Comparison of ENCODE assay signal across 6 cellular contexts in the genomic region with DNA sequence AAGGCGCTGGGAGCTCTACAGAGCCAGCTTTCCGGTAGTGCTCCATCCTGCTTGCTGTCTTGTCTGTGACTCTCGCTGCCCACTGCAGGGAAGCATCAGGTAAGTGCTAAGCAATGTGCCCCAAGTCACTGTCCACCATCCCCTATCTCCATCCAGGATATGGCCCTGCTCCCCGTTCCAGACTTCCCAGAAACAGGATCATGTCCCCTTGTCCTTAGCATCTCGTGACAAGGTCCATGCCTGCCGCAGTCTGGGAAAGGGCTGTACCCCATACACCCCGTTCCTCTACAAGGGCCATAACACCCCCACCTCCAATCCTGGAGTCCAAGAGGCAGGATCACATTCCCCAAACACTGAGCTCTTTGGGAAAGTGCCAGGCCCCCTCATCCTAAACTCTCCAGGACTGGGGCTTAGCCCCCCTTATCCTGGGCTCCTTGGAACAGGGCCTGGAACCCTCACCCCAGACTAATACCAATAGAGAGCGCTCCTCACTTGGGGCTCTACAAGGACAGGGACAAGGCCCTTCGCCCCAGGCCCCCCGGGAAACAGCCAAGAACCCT. TPM values are rescaled to one million over a fixed set of nuclear protein-coding genes. Genes with fewer than 3 reads are reported as not detected.
DNase-seq lines count a peak whose midpoint lies in the region; ATAC-seq lines count a peak whose summit lies in the region.

No MANE protein-coding gene starts in this region.

- peaks cover 12% of the 10 kb centered on the region for H3K4me1 ChIP-seq in ACC112 (ENCODE audit: control insufficient read depth, insufficient read depth, low read length, unreplicated experiment)

- H3K27me3 ChIP-seq in ACC112 (ENCODE audit: insufficient read depth, low read length) = no peaks in the 10 kb centered on the region

- peak overlapping the region; percentile 95 to 98 for H3K27ac Mint-ChIP-seq in effector memory CD8-positive, alpha-beta T cell

- peaks cover 29% of the 10 kb centered on the region for H3K36me3 Mint-ChIP-seq in effector memory CD8-positive, alpha-beta T cell (ENCODE audit: insufficient read depth)

- H3K4me3 ChIP-seq in ACC112 (ENCODE audit: low read depth, low read length) = peak overlapping the region; percentile 86

- intact Hi-C loops in sciatic nerve (cut with DNase I) = no loop called here

- H3K27me3 Mint-ChIP-seq in effector memory CD8-positive, alpha-beta T cell = no peaks in the 10 kb centered on the region

- peak overlapping the region; percentile 77 to 81 for H3K4me3 Mint-ChIP-seq in effector memory CD8-positive, alpha-beta T cell

- peaks cover 16 to 19% of the 10 kb centered on the region in 2 donors for H3K4me1 Mint-ChIP-seq in effector memory CD8-positive, alpha-beta T cell (ENCODE audit: low read depth in 2 of 2)

- peak overlapping the region; percentile 81 for H2AFZ ChIP-seq in ACC112 (ENCODE audit: low read length, unreplicated experiment)

- peaks cover 9% of the 10 kb centered on the region for H3K79me2 ChIP-seq in ACC112 (ENCODE audit: control insufficient read depth, insufficient read depth, low read length, unreplicated experiment)

- ATAC-seq in HG03175 (IDR thresholded peaks at IDR 0.05; ENCODE audit: unreplicated experiment) (peak; percentile 12), sciatic nerve (peak; percentile 18)
- ATAC-seq in effector memory CD8-positive, alpha-beta T cell (replicated peaks) = no peak

- H3K36me3 ChIP-seq in ACC112 (ENCODE audit: insufficient read depth, low read length) = no peaks in the 10 kb centered on the region

- no peak for DNase-seq in effector memory CD8-positive, alpha-beta T cell
- DNase-seq in sciatic nerve (ENCODE audit: low spot score) = no peak
- DNase-seq in midbrain (lab: John Stamatoyannopoulos, UW) = no peak
- DNase-seq in NK-92 treated with Interleukin-12 subunit alpha and Interleukin-12 subunit beta, amount 100 ng/mL, for 24 hours (lab: John Stamatoyannopoulos, UW) = no peak

- H3K27ac ChIP-seq in ACC112 (ENCODE audit: low read depth, low read length) = peak overlapping the region; percentile 35; the same call in 1 of the 2 replicates

- no peaks in the 10 kb centered on the region for H3K9me3 Mint-ChIP-seq in effector memory CD8-positive, alpha-beta T cell

RNA-seq across cellular contexts. Expression of gene RPP25L, which starts 0.6 kb away (rescaled TPM):
- 17.0 TPM for total RNA-seq in sciatic nerve

RNA-seq across cellular contexts. Expression of gene DCTN3, which starts 9.0 kb away (rescaled TPM):
- total RNA-seq in sciatic nerve = 67.6 TPM

RNA-seq across cellular contexts. Expression of gene ARID3C, which starts 17.5 kb away (rescaled TPM):
- total RNA-seq in sciatic nerve = 1.2 TPM

RNA-seq across cellular contexts. Expression of gene CNTFR, which starts 21.8 kb away (rescaled TPM):
- total RNA-seq in sciatic nerve = 23.2 TPM

RNA-seq across cellular contexts. Expression of gene SIGMAR1, which starts 26.3 kb away (rescaled TPM):
- 43.6 TPM for total RNA-seq in sciatic nerve
